In the genomic region with DNA sequence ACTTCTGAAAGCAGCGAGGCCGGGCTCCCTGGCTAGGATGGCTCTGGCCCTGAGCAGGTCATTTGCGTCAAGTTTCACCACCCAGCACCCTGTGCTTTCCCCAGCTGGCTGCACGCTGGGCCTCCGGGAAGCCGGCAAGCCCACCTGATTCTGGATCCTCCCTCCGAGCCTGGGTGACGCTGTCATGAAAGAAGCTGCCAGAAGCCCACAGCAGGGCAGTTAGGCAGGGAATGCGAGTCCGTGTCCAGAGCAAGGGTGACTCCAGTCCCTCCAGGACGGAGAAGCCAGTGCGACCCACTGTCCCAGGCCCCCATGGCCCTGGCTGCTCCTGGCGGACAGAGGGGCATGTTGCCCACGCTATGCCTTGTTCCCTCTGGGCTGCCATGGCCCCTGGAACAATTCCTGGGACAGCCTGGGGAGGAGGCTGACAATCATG, we compare ENCODE assay signal across 1 cellular context.
A peak's percentile ranks its signal among the peaks of the same experiment; 100 is the strongest.
TF ChIP-seq lines count a peak whose summit lies in the region.

No MANE protein-coding gene starts in this region.

TF ChIP-seq in K562, 482 proteins besides CTCF, POLR2A, EP300 and RAD21:
- TF ChIP-seq POLR2H (tag; IDR thresholded peaks at IDR 0.05; ENCODE audit: low read depth) (no peak), RBFOX2 (IDR thresholded peaks at IDR 0.05; ENCODE audit: low read depth, low read length) (peak; percentile 64), TRIM24 (IDR thresholded peaks at IDR 0.05) (no peak), FOXA3 (CRISPR knock-in tag; conservative IDR thresholded peaks at IDR 0.05 in 1 of 2, IDR thresholded peaks at IDR 0.05 in 1 of 2) (no peak), ZNF316 (IDR thresholded peaks at IDR 0.05) (no peak), POLR2G (IDR thresholded peaks at IDR 0.05; ENCODE audit: low read depth, low read length) (peak; percentile 65), GABPB2 (CRISPR knock-in tag; conservative IDR thresholded peaks at IDR 0.05) (no peak), ZNF644 (tag; IDR thresholded peaks at IDR 0.05; ENCODE audit: low read depth) (no peak), JUN (IDR thresholded peaks at IDR 0.05; ENCODE audit: borderline replicate concordance, low read depth, low read length) (no peak), JUN (CRISPR knock-in tag; IDR thresholded peaks at IDR 0.05; ENCODE audit: borderline replicate concordance) (no peak), SRSF1 (IDR thresholded peaks at IDR 0.05; ENCODE audit: low read depth, low read length) (no peak), ZBTB8A (IDR thresholded peaks at IDR 0.05; ENCODE audit: partially characterized antibody) (no peak), CREBBP (IDR thresholded peaks at IDR 0.05; ENCODE audit: low read depth, low read length) (no peak), HNRNPL (IDR thresholded peaks at IDR 0.05; ENCODE audit: low read depth, low read length) (no peak), STAG1 (CRISPR knock-in tag; IDR thresholded peaks at IDR 0.05; ENCODE audit: borderline replicate concordance) (no peak), BRD9 (IDR thresholded peaks at IDR 0.05; ENCODE audit: low read depth, partially characterized antibody) (no peak)
- TF ChIP-seq, protein P1, sequence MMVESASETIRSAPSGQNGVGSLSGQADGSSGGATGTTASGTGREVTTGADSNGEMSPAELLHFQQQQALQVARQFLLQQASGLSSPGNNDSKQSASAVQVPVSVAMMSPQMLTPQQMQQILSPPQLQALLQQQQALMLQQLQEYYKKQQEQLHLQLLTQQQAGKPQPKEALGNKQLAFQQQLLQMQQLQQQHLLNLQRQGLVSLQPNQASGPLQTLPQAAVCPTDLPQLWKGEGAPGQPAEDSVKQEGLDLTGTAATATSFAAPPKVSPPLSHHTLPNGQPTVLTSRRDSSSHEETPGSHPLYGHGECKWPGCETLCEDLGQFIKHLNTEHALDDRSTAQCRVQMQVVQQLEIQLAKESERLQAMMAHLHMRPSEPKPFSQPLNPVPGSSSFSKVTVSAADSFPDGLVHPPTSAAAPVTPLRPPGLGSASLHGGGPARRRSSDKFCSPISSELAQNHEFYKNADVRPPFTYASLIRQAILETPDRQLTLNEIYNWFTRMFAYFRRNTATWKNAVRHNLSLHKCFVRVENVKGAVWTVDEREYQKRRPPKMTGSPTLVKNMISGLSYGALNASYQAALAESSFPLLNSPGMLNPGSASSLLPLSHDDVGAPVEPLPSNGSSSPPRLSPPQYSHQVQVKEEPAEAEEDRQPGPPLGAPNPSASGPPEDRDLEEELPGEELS (CRISPR knock-in tag; IDR thresholded peaks at IDR 0.05; ENCODE audit: borderline replicate concordance) = no peak
- TF ChIP-seq, protein P2, sequence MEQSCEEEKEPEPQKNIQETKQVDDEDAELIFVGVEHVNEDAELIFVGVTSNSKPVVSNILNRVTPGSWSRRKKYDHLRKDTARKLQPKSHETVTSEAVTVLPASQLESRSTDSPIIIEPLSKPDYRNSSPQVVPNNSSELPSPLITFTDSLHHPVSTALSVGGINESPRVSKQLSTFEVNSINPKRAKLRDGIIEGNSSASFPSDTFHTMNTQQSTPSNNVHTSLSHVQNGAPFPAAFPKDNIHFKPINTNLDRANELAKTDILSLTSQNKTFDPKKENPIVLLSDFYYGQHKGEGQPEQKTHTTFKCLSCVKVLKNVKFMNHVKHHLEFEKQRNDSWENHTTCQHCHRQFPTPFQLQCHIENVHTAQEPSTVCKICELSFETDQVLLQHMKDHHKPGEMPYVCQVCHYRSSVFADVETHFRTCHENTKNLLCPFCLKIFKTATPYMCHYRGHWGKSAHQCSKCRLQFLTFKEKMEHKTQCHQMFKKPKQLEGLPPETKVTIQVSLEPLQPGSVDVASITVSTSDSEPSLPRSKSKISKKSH (CRISPR knock-in tag; IDR thresholded peaks at IDR 0.05) = no peak
- TF ChIP-seq, protein P3, sequence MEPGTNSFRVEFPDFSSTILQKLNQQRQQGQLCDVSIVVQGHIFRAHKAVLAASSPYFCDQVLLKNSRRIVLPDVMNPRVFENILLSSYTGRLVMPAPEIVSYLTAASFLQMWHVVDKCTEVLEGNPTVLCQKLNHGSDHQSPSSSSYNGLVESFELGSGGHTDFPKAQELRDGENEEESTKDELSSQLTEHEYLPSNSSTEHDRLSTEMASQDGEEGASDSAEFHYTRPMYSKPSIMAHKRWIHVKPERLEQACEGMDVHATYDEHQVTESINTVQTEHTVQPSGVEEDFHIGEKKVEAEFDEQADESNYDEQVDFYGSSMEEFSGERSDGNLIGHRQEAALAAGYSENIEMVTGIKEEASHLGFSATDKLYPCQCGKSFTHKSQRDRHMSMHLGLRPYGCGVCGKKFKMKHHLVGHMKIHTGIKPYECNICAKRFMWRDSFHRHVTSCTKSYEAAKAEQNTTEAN (CRISPR knock-in tag; IDR thresholded peaks at IDR 0.05) = no peak
